Comparison of ENCODE assay signal across 1 cellular context in genomic region chr19:2461751-2462634, GRCh38.
TF ChIP-seq lines count a peak whose summit lies in the region.

No MANE protein-coding gene starts in this region.

TF ChIP-seq in HEK293, 187 proteins besides CTCF, POLR2A, EP300 and RAD21 (continued from another document):
- TF ChIP-seq ZNF449 (tag by site-specific recombination; IDR thresholded peaks at IDR 0.05) (no peak), OVOL3 (tag by site-specific recombination; IDR thresholded peaks at IDR 0.05) (no peak), HIC1 (tag by site-specific recombination; IDR thresholded peaks at IDR 0.05) (peak; percentile 52; the same call in 1 of the 2 replicates), KLF9 (tag by site-specific recombination; IDR thresholded peaks at IDR 0.05; ENCODE audit: low read depth) (peak; percentile 55), ZNF530 (tag by site-specific recombination; IDR thresholded peaks at IDR 0.05; ENCODE audit: low read depth) (no peak), ZNF23 (tag by site-specific recombination; IDR thresholded peaks at IDR 0.05; ENCODE audit: borderline replicate concordance) (no peak), ZBTB26 (tag by site-specific recombination; optimal IDR thresholded peaks at IDR 0.05) (no peak), ZNF571 (tag by site-specific recombination; IDR thresholded peaks at IDR 0.05) (no peak), PATZ1 (tag by site-specific recombination; IDR thresholded peaks at IDR 0.05) (peak; percentile 48), ZBTB7A (tag by site-specific recombination; IDR thresholded peaks at IDR 0.05; ENCODE audit: low read depth) (no peak), ZNF354C (tag by site-specific recombination; IDR thresholded peaks at IDR 0.05; ENCODE audit: borderline replicate concordance, low read depth) (no peak), ZNF302 (tag by site-specific recombination; IDR thresholded peaks at IDR 0.05; ENCODE audit: low read depth) (no peak), OSR2 (tag by site-specific recombination; IDR thresholded peaks at IDR 0.05) (no peak), KLF16 (tag by site-specific recombination; IDR thresholded peaks at IDR 0.05) (0 out of 2 replicates have a peak, but pooled peaks have one; percentile 20), ZNF214 (tag by site-specific recombination; IDR thresholded peaks at IDR 0.05; ENCODE audit: borderline replicate concordance) (no peak), ZNF202 (tag by site-specific recombination; IDR thresholded peaks at IDR 0.05; ENCODE audit: borderline replicate concordance) (no peak), ZNF629 (tag by site-specific recombination; IDR thresholded peaks at IDR 0.05) (no peak), TCF7L2 (IDR thresholded peaks at IDR 0.05; ENCODE audit: borderline replicate concordance, low read depth, low read length) (no peak), PRDM4 (tag by site-specific recombination; IDR thresholded peaks at IDR 0.05) (no peak), ZNF776 (tag by site-specific recombination; IDR thresholded peaks at IDR 0.05; ENCODE audit: borderline replicate concordance) (no peak), ZNF37A (tag by site-specific recombination; IDR thresholded peaks at IDR 0.05) (no peak), ZNF184 (tag by site-specific recombination; IDR thresholded peaks at IDR 0.05) (no peak), ZNF580 (tag by site-specific recombination; IDR thresholded peaks at IDR 0.05) (no peak), MEIS1 (CRISPR knock-in tag; IDR thresholded peaks at IDR 0.05; ENCODE audit: borderline replicate concordance) (no peak)
TF ChIP-seq in HEK293: peak in this region for 13.
